ENCODE assay signal across 1 cellular context in genomic region chr17:9226794-9227135, GRCh38.
TF ChIP-seq lines count a peak whose summit lies in the region.

No MANE protein-coding gene starts in this region.

TF ChIP-seq in GM23338, 12 proteins besides CTCF, POLR2A, EP300 and RAD21:
- TF ChIP-seq ZNF462 (CRISPR knock-in tag; IDR thresholded peaks at IDR 0.05) (no peak), NANOG (IDR thresholded peaks at IDR 0.05; ENCODE audit: borderline replicate concordance) (no peak), REST (IDR thresholded peaks at IDR 0.05; ENCODE audit: unreplicated experiment) (no peak), ZNF114 (CRISPR knock-in tag; IDR thresholded peaks at IDR 0.05) (no peak), EZH2phosphoT487 (IDR thresholded peaks at IDR 0.05; ENCODE audit: unreplicated experiment) (no peak), EZH2 (IDR thresholded peaks at IDR 0.05; ENCODE audit: low read depth, unreplicated experiment) (no peak), JUNB (IDR thresholded peaks at IDR 0.05; ENCODE audit: unreplicated experiment) (no peak), CREB1 (CRISPR knock-in tag; IDR thresholded peaks at IDR 0.05; ENCODE audit: low read depth) (no peak), POLR2AphosphoS5 (IDR thresholded peaks at IDR 0.05; ENCODE audit: low read depth) (no peak), STAT1 (IDR thresholded peaks at IDR 0.05; ENCODE audit: unreplicated experiment) (no peak), ETS1 (IDR thresholded peaks at IDR 0.05) (no peak), ZNF331 (CRISPR knock-in tag; IDR thresholded peaks at IDR 0.05; ENCODE audit: low read depth) (no peak)
